In genomic region chr12:49764126-49764525, GRCh38 we compare ENCODE assay signal across 15 cellular contexts. TPM values are rescaled to one million over a fixed set of nuclear protein-coding genes. Genes with fewer than 3 reads are reported as not detected.
DNase-seq lines count a peak whose midpoint lies in the region; ATAC-seq and TF ChIP-seq lines count a peak whose summit lies in the region.
"Had no signal": no experiment of that assay in that cellular context is flagged by ENCODE, and none has a peak within 500 bp of the region (broad histone marks: within the 10 kb centered on the region; RNA-seq: fewer than 3 reads in every experiment).

No MANE protein-coding gene starts in this region.

- peaks cover 44% of the 10 kb centered on the region for H3K36me3 ChIP-seq in effector memory CD4-positive, alpha-beta T cell (ENCODE audit: control insufficient read depth, insufficient read depth, low read length)
- H3K36me3 ChIP-seq in smooth muscle cell (ENCODE audit: low read depth) (peaks cover 11% of the 10 kb centered on the region), PC-9 (ENCODE audit: low read depth) (peaks cover 29% of the 10 kb centered on the region)

- H3K79me2 ChIP-seq in smooth muscle cell (ENCODE audit: low read depth) (no peaks in the 10 kb centered on the region), PC-9 (ENCODE audit: low read depth) (no peaks in the 10 kb centered on the region)

- no peak overlapping the region for H3K4me3 ChIP-seq in effector memory CD4-positive, alpha-beta T cell (ENCODE audit: insufficient read depth, low read depth, low read length, poor library complexity, severe bottlenecking)
- no peak overlapping the region for H3K4me3 ChIP-seq in smooth muscle cell
- H3K4me3 ChIP-seq in PC-9 = no peak overlapping the region
- H3K4me3 ChIP-seq: cardiac muscle cell had no signal

- H3K36me3 Mint-ChIP-seq in activated T-cell treated with anti-CD3 and anti-CD28 coated beads, Interleukin-2, amount 50 U/mL, for 24 hours (ENCODE audit: low read depth) = peaks cover 69% of the 10 kb centered on the region
- peaks cover 38% of the 10 kb centered on the region for H3K36me3 Mint-ChIP-seq in activated T-cell treated with anti-CD3 and anti-CD28 coated beads, Interleukin-2, amount 50 U/mL, for 4 hours (ENCODE audit: insufficient read depth)

- no peaks in the 10 kb centered on the region for H3K27me3 Mint-ChIP-seq in activated T-cell treated with anti-CD3 and anti-CD28 coated beads, Interleukin-2, amount 50 U/mL, for 24 hours
- no peaks in the 10 kb centered on the region for H3K27me3 Mint-ChIP-seq in activated T-cell treated with anti-CD3 and anti-CD28 coated beads, Interleukin-2, amount 50 U/mL, for 4 hours (ENCODE audit: low read depth)

- no peak overlapping the region for H3K4me3 Mint-ChIP-seq in activated T-cell treated with anti-CD3 and anti-CD28 coated beads, Interleukin-2, amount 50 U/mL, for 24 hours
- no peak overlapping the region for H3K4me3 Mint-ChIP-seq in activated T-cell treated with anti-CD3 and anti-CD28 coated beads, Interleukin-2, amount 50 U/mL, for 4 hours
- H3K4me3 Mint-ChIP-seq: nephron had no signal

- no peaks in the 10 kb centered on the region for H3K9me3 Mint-ChIP-seq in activated T-cell treated with anti-CD3 and anti-CD28 coated beads, Interleukin-2, amount 50 U/mL, for 24 hours
- H3K9me3 Mint-ChIP-seq in activated T-cell treated with anti-CD3 and anti-CD28 coated beads, Interleukin-2, amount 50 U/mL, for 4 hours = no peaks in the 10 kb centered on the region
- H3K9me3 Mint-ChIP-seq: nephron had no signal

- no peaks in the 10 kb centered on the region for H3K9me3 ChIP-seq in effector memory CD4-positive, alpha-beta T cell (ENCODE audit: control insufficient read depth, low read length)
- H3K9me3 ChIP-seq in smooth muscle cell (replicated peaks; ENCODE audit: low read depth) (no peaks in the 10 kb centered on the region), PC-9 (ENCODE audit: insufficient read depth, low read depth) (no peaks in the 10 kb centered on the region)

- ATAC-seq in activated T-cell treated with anti-CD3 and anti-CD28 coated beads, Interleukin-2, amount 50 U/mL, for 4 hours = no peak
- ATAC-seq in HG03108 (IDR thresholded peaks at IDR 0.05; ENCODE audit: unreplicated experiment) (no peak), sciatic nerve (no peak)
- ATAC-seq: Panc1 had no signal

- H3K9ac ChIP-seq in smooth muscle cell (ENCODE audit: low read depth) = no peak overlapping the region

- no TSS peak for BruUV-seq in PC-9 (replicated peaks; lab: Mats Ljungman, UMichigan)

- H3K4me1 ChIP-seq in effector memory CD4-positive, alpha-beta T cell (ENCODE audit: control insufficient read depth, insufficient read depth, low read length, poor library complexity, severe bottlenecking) = peaks cover 35% of the 10 kb centered on the region
- H3K4me1 ChIP-seq in smooth muscle cell (ENCODE audit: low read depth) (no peaks in the 10 kb centered on the region), PC-9 (replicated peaks; ENCODE audit: insufficient read depth) (no peaks in the 10 kb centered on the region)

- H4K20me1 ChIP-seq in smooth muscle cell (ENCODE audit: low read depth) = peaks cover 47% of the 10 kb centered on the region
- peaks cover 7% of the 10 kb centered on the region; the same call in 1 of the 2 replicates for H4K20me1 ChIP-seq in PC-9 (ENCODE audit: insufficient read depth)

- H3K4me2 ChIP-seq in smooth muscle cell (no peak overlapping the region), PC-9 (no peak overlapping the region)

- CTCF ChIA-PET in RWPE1 (lab: Yijun Ruan, JAX) (interaction anchor here (0.9 to 1.6 kb wide), 2 partner anchors 75 to 79 kb away, joined by 3 to 5 read pairs; partner anchors contain the start of gene BCDIN3D), PC-9 (lab: Charles Lee) (interaction anchor here (0.5 kb wide), 1 partner anchor 9 kb away, joined by 4 read pairs; no protein-coding TSS in a partner anchor)

- no peak for DNase-seq in activated T-cell treated with anti-CD3 and anti-CD28 coated beads, Interleukin-2, amount 50 U/mL, for 24 hours
- DNase-seq in activated T-cell treated with anti-CD3 and anti-CD28 coated beads, Interleukin-2, amount 50 U/mL, for 4 hours = no peak
- DNase-seq in RWPE1 (ENCODE audit: low spot score) (no peak), smooth muscle cell (lab: John Stamatoyannopoulos, UW; ENCODE audit: unreplicated experiment) (no peak), PC-9 (no peak), sciatic nerve (ENCODE audit: low spot score) (no peak)
- DNase-seq in effector memory CD4-positive, alpha-beta T cell = no peak
- DNase-seq: HCEC 1CT, Kasumi-1, mammary epithelial cell, NCI-H2171 had no signal

- H3K4me1 Mint-ChIP-seq in activated T-cell treated with anti-CD3 and anti-CD28 coated beads, Interleukin-2, amount 50 U/mL, for 24 hours (ENCODE audit: low read depth) = peaks cover 62% of the 10 kb centered on the region
- H3K4me1 Mint-ChIP-seq in activated T-cell treated with anti-CD3 and anti-CD28 coated beads, Interleukin-2, amount 50 U/mL, for 4 hours (ENCODE audit: low read depth) = peaks cover 56% of the 10 kb centered on the region
- H3K4me1 Mint-ChIP-seq: nephron had no signal

- no peaks in the 10 kb centered on the region for H3K9me2 ChIP-seq in PC-9 (ENCODE audit: insufficient read depth)

- 96% methylated on average over 3 of the region's 3 CpGs for WGBS in smooth muscle cell (ENCODE audit: low lambda C conversion rate)

- TF ChIP-seq CTCF in RWPE1 (conservative IDR thresholded peaks at IDR 0.05; ENCODE audit: low read depth) (no peak), smooth muscle cell (IDR thresholded peaks at IDR 0.05; ENCODE audit: borderline replicate concordance, insufficient read depth, poor library complexity, severe bottlenecking) (no peak), PC-9 (conservative IDR thresholded peaks at IDR 0.05) (no peak)

- POLR2A ChIA-PET in RWPE1 (lab: Yijun Ruan, JAX; ENCODE audit: low non-redundant PET) (interaction anchor here (0.6 kb wide), 1 partner anchor 140 kb away, joined by 3 read pairs; no protein-coding TSS in a partner anchor), PC-9 (lab: Charles Lee; ENCODE audit: unreplicated experiment) (interaction anchor here (0.6 kb wide), 1 partner anchor 39 kb away, joined by 3 read pairs; no protein-coding TSS in a partner anchor)

- intact Hi-C loops in PC-9 (cut with micrococcal nuclease; ENCODE audit: unreplicated experiment) (no loop called here), sciatic nerve (cut with DNase I) (no loop called here)

- no peaks in the 10 kb centered on the region for H3K27me3 ChIP-seq in effector memory CD4-positive, alpha-beta T cell (replicated peaks; ENCODE audit: control insufficient read depth, insufficient read depth, low read length, poor library complexity, severe bottlenecking)
- H3K27me3 ChIP-seq in smooth muscle cell (ENCODE audit: low read depth) = no peaks in the 10 kb centered on the region
- no peaks in the 10 kb centered on the region for H3K27me3 ChIP-seq in PC-9 (ENCODE audit: insufficient read depth, low read depth)
- H3K27me3 ChIP-seq: cardiac muscle cell had no signal

- H3K27ac Mint-ChIP-seq in activated T-cell treated with anti-CD3 and anti-CD28 coated beads, Interleukin-2, amount 50 U/mL, for 24 hours = peak overlapping the region; percentile 91

- H2AFZ ChIP-seq in smooth muscle cell (ENCODE audit: low read depth) (no peak overlapping the region), PC-9 (no peak overlapping the region)

- H3F3A ChIP-seq in smooth muscle cell (ENCODE audit: low read depth) (peaks cover 40% of the 10 kb centered on the region), PC-9 (ENCODE audit: insufficient read depth, low read depth) (peaks cover 69% of the 10 kb centered on the region; the same call in 1 of the 2 replicates)

- 0 out of 2 replicates have a peak overlapping the region, but pooled peaks have one; percentile 31 for H3K27ac ChIP-seq in RWPE1
- H3K27ac ChIP-seq in effector memory CD4-positive, alpha-beta T cell (ENCODE audit: insufficient read depth, low read length, poor library complexity, severe bottlenecking) = peak overlapping the region; percentile 59
- H3K27ac ChIP-seq in smooth muscle cell (ENCODE audit: low read depth) = peak overlapping the region; percentile 4
- H3K27ac ChIP-seq in PC-9 = no peak overlapping the region

RNA-seq across cellular contexts. Expression of gene TMBIM6, which starts 22.8 kb away (rescaled TPM):
- 100 to 1,000 TPM; 383 to 509 (median 438) TPM for total RNA-seq in activated T-cell treated with anti-CD3 and anti-CD28 coated beads, Interleukin-2, amount 50 U/mL, for 4 hours
- total RNA-seq in smooth muscle cell (677 and 679 TPM in 2 replicates), PC-9 (2021) (685 and 690 TPM in 2 replicates), sciatic nerve (396 TPM)
- 611 and 663 TPM in 2 replicates for polyA plus RNA-seq in smooth muscle cell

RNA-seq across cellular contexts. Expression of gene FMNL3, which starts 56.9 kb away (rescaled TPM):
- total RNA-seq in activated T-cell treated with anti-CD3 and anti-CD28 coated beads, Interleukin-2, amount 50 U/mL, for 4 hours = 10 to 100 TPM; 22.1 to 24.0 (median 23.6) TPM
- total RNA-seq in smooth muscle cell (18.3 and 20.8 TPM in 2 replicates), PC-9 (2021) (5.6 and 6.5 TPM in 2 replicates), sciatic nerve (64.8 TPM)
- 19.7 and 21.7 TPM in 2 replicates for polyA plus RNA-seq in smooth muscle cell
